18 cellular contexts compared by ENCODE assay signal in genomic region chr22:46828323-46829139, GRCh38.
DNase-seq lines count a peak whose midpoint lies in the region; ATAC-seq, FAIRE-seq and TF ChIP-seq lines count a peak whose summit lies in the region.
"Had no signal": no experiment of that assay in that cellular context is flagged by ENCODE, and none has a peak within 500 bp of the region (broad histone marks: within the 10 kb centered on the region; RNA-seq: fewer than 3 reads in every experiment).

No MANE protein-coding gene starts in this region.

- TF ChIP-seq EP300 in stomach (IDR thresholded peaks at IDR 0.05): no peak

- H3K9me3 ChIP-seq in fibroblast of lung (ENCODE audit: control insufficient read depth, insufficient read depth, low read depth, low read length): no peaks in the 10 kb centered on the region
- H3K9me3 ChIP-seq in stomach: no peaks in the 10 kb centered on the region
- H3K9me3 ChIP-seq: testis had no signal

- TF ChIP-seq CTCF in RWPE1 (conservative IDR thresholded peaks at IDR 0.05; ENCODE audit: low read depth) (no peak), fibroblast of lung (conservative IDR thresholded peaks at IDR 0.05 in 1 of 2, IDR thresholded peaks at IDR 0.05 in 1 of 2; ENCODE audit: low read depth in 1 of 2, low read length in 2 of 2) (no peak), stomach (IDR thresholded peaks at IDR 0.05) (no peak)

- no peak for ATAC-seq in activated CD4-positive, alpha-beta T cell treated with anti-CD3 and anti-CD28 coated beads for 36 hours
- ATAC-seq in HG03196 (IDR thresholded peaks at IDR 0.05; ENCODE audit: unreplicated experiment): no peak
- no peak for ATAC-seq in stimulated activated memory B cell treated with anti-CD40 and anti-IgM and Interleukin-4, amounts not matched to agents 10 μg/mL and 1 μg/mL and 100 μg/mL, for 72 hours
- ATAC-seq: K562, Right ventricle myocardium inferior had no signal

- H3K27ac ChIP-seq in RWPE1: peak overlapping the region; percentile 76
- no peak overlapping the region for H3K27ac ChIP-seq in fibroblast of lung (ENCODE audit: insufficient read depth, low read length)
- peak overlapping the region in 4 of 5 donors; percentile 48 to 84 (median 70) for H3K27ac ChIP-seq in stomach
- H3K27ac ChIP-seq: testis had no signal

- H3K27me3 ChIP-seq in fibroblast of lung (ENCODE audit: control insufficient read depth, insufficient read depth, low read length): no peaks in the 10 kb centered on the region
- H3K27me3 ChIP-seq in stomach: no peaks in the 10 kb centered on the region
- H3K27me3 ChIP-seq: testis had no signal

- POLR2A ChIA-PET in activated CD4-positive, alpha-beta T cell treated with anti-CD3 and anti-CD28 coated beads for 36 hours (lab: Charles Lee): interaction anchor here (0.7 kb wide), 1 partner anchor 44 kb away, joined by 3 read pairs; no protein-coding TSS in a partner anchor
- POLR2A ChIA-PET in RWPE1 (lab: Yijun Ruan, JAX; ENCODE audit: low non-redundant PET): no interaction called here

- peaks cover 7% of the 10 kb centered on the region for H3K79me2 ChIP-seq in fibroblast of lung (ENCODE audit: control insufficient read depth, insufficient read depth, low read length)

- H3K4me1 ChIP-seq in fibroblast of lung (ENCODE audit: control insufficient read depth, extremely low read depth, insufficient read depth, low read length): peaks cover 21% of the 10 kb centered on the region
- H3K4me1 ChIP-seq in stomach: peaks cover 26 to 38% (median 35%) of the 10 kb centered on the region in 4 donors

- H3K9me3 Mint-ChIP-seq in activated CD4-positive, alpha-beta T cell treated with anti-CD3 and anti-CD28 coated beads, Interleukin-2, amount 10 ng/mL, durations not matched to agents 24 days and 14 days: peaks cover 3% of the 10 kb centered on the region
- peaks cover 3% of the 10 kb centered on the region for H3K9me3 Mint-ChIP-seq in activated CD4-positive, alpha-beta T cell treated with anti-CD3 and anti-CD28 coated beads for 36 hours (ENCODE audit: low read depth)
- peaks cover 3% of the 10 kb centered on the region for H3K9me3 Mint-ChIP-seq in stimulated activated memory B cell treated with anti-CD40 and anti-IgM and Interleukin-4, amounts not matched to agents 10 μg/mL and 1 μg/mL and 100 μg/mL, for 72 hours

- no peaks in the 10 kb centered on the region for H3K27me3 Mint-ChIP-seq in activated CD4-positive, alpha-beta T cell treated with anti-CD3 and anti-CD28 coated beads, Interleukin-2, amount 10 ng/mL, durations not matched to agents 24 days and 14 days
- no peaks in the 10 kb centered on the region for H3K27me3 Mint-ChIP-seq in activated CD4-positive, alpha-beta T cell treated with anti-CD3 and anti-CD28 coated beads for 36 hours
- H3K27me3 Mint-ChIP-seq in stimulated activated memory B cell treated with anti-CD40 and anti-IgM and Interleukin-4, amounts not matched to agents 10 μg/mL and 1 μg/mL and 100 μg/mL, for 72 hours: no peaks in the 10 kb centered on the region

- intact Hi-C loops in activated CD4-positive, alpha-beta T cell treated with anti-CD3 and anti-CD28 coated beads, Interleukin-2, amount 10 ng/mL, durations not matched to agents 24 days and 14 days (cut with micrococcal nuclease): no loop called here
- intact Hi-C loops in activated CD4-positive, alpha-beta T cell treated with anti-CD3 and anti-CD28 coated beads for 36 hours (cut with DNase I, micrococcal nuclease): no loop called here
- intact Hi-C loops in stomach (cut with DNase I; ENCODE audit: low total_unique reads): no loop called here

- H3K36me3 Mint-ChIP-seq in activated CD4-positive, alpha-beta T cell treated with anti-CD3 and anti-CD28 coated beads, Interleukin-2, amount 10 ng/mL, durations not matched to agents 24 days and 14 days (ENCODE audit: low read depth): peaks cover 62% of the 10 kb centered on the region
- peaks cover 36% of the 10 kb centered on the region for H3K36me3 Mint-ChIP-seq in activated CD4-positive, alpha-beta T cell treated with anti-CD3 and anti-CD28 coated beads for 36 hours (ENCODE audit: low read depth)
- peaks cover 88% of the 10 kb centered on the region for H3K36me3 Mint-ChIP-seq in stimulated activated memory B cell treated with anti-CD40 and anti-IgM and Interleukin-4, amounts not matched to agents 10 μg/mL and 1 μg/mL and 100 μg/mL, for 72 hours

- H3K9ac ChIP-seq in fibroblast of lung (ENCODE audit: insufficient read depth, low read length): no peak overlapping the region

- no peak overlapping the region for H2AFZ ChIP-seq in fibroblast of lung (ENCODE audit: low read length)

- H3K4me3 ChIP-seq in fibroblast of lung (replicated peaks in 1 of 4; ENCODE audit: control extremely low read depth in 1 of 4, insufficient read depth in 1 of 4, low read depth in 3 of 4, low read length in 4 of 4) (no peak overlapping the region), stomach (no peak overlapping the region)
- H3K4me3 ChIP-seq: K562, testis had no signal

- no peak for TF ChIP-seq POLR2A in stomach (IDR thresholded peaks at IDR 0.05)

- peaks cover 14% of the 10 kb centered on the region for H3K4me1 Mint-ChIP-seq in activated CD4-positive, alpha-beta T cell treated with anti-CD3 and anti-CD28 coated beads, Interleukin-2, amount 10 ng/mL, durations not matched to agents 24 days and 14 days
- H3K4me1 Mint-ChIP-seq in activated CD4-positive, alpha-beta T cell treated with anti-CD3 and anti-CD28 coated beads for 36 hours: peaks cover 15% of the 10 kb centered on the region
- peaks cover 69% of the 10 kb centered on the region for H3K4me1 Mint-ChIP-seq in stimulated activated memory B cell treated with anti-CD40 and anti-IgM and Interleukin-4, amounts not matched to agents 10 μg/mL and 1 μg/mL and 100 μg/mL, for 72 hours

- H3K4me2 ChIP-seq in fibroblast of lung (ENCODE audit: extremely low read depth, insufficient read depth, low read length): peak overlapping the region; percentile 56

- no peak for FAIRE-seq in HTR-8/SVneo (lab: Jason Lieb, UNC)
- FAIRE-seq: K562 had no signal

- WGBS in stomach, 5 donors: 76 to 83% (median 82%) methylated on average over 12 of the region's 12 CpGs

- CTCF ChIA-PET in activated CD4-positive, alpha-beta T cell treated with anti-CD3 and anti-CD28 coated beads for 36 hours (lab: Charles Lee): no interaction called here
- CTCF ChIA-PET in RWPE1 (lab: Yijun Ruan, JAX): interaction anchor here (0.6 kb wide), 1 partner anchor 173 kb away, joined by 4 read pairs; no protein-coding TSS in a partner anchor

- H3K27ac Mint-ChIP-seq in activated CD4-positive, alpha-beta T cell treated with anti-CD3 and anti-CD28 coated beads, Interleukin-2, amount 10 ng/mL, durations not matched to agents 24 days and 14 days: no peak overlapping the region
- no peak overlapping the region for H3K27ac Mint-ChIP-seq in activated CD4-positive, alpha-beta T cell treated with anti-CD3 and anti-CD28 coated beads for 36 hours
- no peak overlapping the region for H3K27ac Mint-ChIP-seq in stimulated activated memory B cell treated with anti-CD40 and anti-IgM and Interleukin-4, amounts not matched to agents 10 μg/mL and 1 μg/mL and 100 μg/mL, for 72 hours

- H4K20me1 ChIP-seq in fibroblast of lung (ENCODE audit: control insufficient read depth, extremely low read depth, insufficient read depth, low read length): no peaks in the 10 kb centered on the region

- H3K36me3 ChIP-seq in fibroblast of lung (ENCODE audit: control insufficient read depth, insufficient read depth, low read length) (no peaks in the 10 kb centered on the region), stomach (peaks cover 4 to 24% (median 13%) of the 10 kb centered on the region in 4 donors)

- peak; percentile 44 for DNase-seq in activated CD4-positive, alpha-beta T cell treated with anti-CD3 and anti-CD28 coated beads, Interleukin-2, amount 10 ng/mL, durations not matched to agents 24 days and 14 days
- DNase-seq in activated CD4-positive, alpha-beta T cell treated with anti-CD3 and anti-CD28 coated beads for 36 hours: no peak
- no peak for DNase-seq in RWPE1 (ENCODE audit: low spot score)
- DNase-seq in fibroblast of lung (ENCODE audit: low read depth in 2 of 2): no peak
- DNase-seq in stomach: no peak
- no peak for DNase-seq in HTR-8/SVneo (ENCODE audit: insufficient read length, low spot score)
- DNase-seq: activated CD4-positive, alpha-beta T cell treated with anti-CD3 and anti-CD28 coated beads, Interleukin-2, amount 50 U/mL, for 48 hours; activated gamma-delta T cell; central memory CD4-positive, alpha-beta T cell; hippocampal formation; NCI-H1417 treated with DMSO at 0.1 percent for 48 hours; NCI-H82; occipital lobe; testis had no signal

- no peak overlapping the region for H3K4me3 Mint-ChIP-seq in activated CD4-positive, alpha-beta T cell treated with anti-CD3 and anti-CD28 coated beads, Interleukin-2, amount 10 ng/mL, durations not matched to agents 24 days and 14 days
- no peak overlapping the region for H3K4me3 Mint-ChIP-seq in activated CD4-positive, alpha-beta T cell treated with anti-CD3 and anti-CD28 coated beads for 36 hours
- H3K4me3 Mint-ChIP-seq in stimulated activated memory B cell treated with anti-CD40 and anti-IgM and Interleukin-4, amounts not matched to agents 10 μg/mL and 1 μg/mL and 100 μg/mL, for 72 hours: no peak overlapping the region
